In genomic region chr14:55500708-55501107, GRCh38 we compare ENCODE assay signal across 24 cellular contexts.
A peak's percentile ranks its signal among the peaks of the same experiment; 100 is the strongest.
DNase-seq lines count a peak whose midpoint lies in the region; ATAC-seq and TF ChIP-seq lines count a peak whose summit lies in the region.
"Had no signal": no experiment of that assay in that cellular context is flagged by ENCODE, and none has a peak within 500 bp of the region (broad histone marks: within the 10 kb centered on the region; RNA-seq: fewer than 3 reads in every experiment).

No MANE protein-coding gene starts in this region.

- H2BK5ac ChIP-seq in mesendoderm (ENCODE audit: low read length): no peak overlapping the region

- no peak for TF ChIP-seq RAD21 in Ishikawa (IDR thresholded peaks at IDR 0.05; ENCODE audit: low read depth)

- H3K27ac ChIP-seq in 22Rv1 (peak overlapping the region; percentile 79), mesendoderm (ENCODE audit: low read depth, low read length) (no peak overlapping the region), tibial nerve (no peak overlapping the region), gastroesophageal sphincter (no peak overlapping the region)
- H3K27ac ChIP-seq: BLaER1 treated with 17β-estradiol and CSF1 and Interleukin-3, amounts not matched to agents 10 nM and 100 nM; HL-60; SJCRH30 had no signal

- no peak overlapping the region for H4K8ac ChIP-seq in mesendoderm (ENCODE audit: low read depth, low read length)

- H3K27me3 ChIP-seq in mesendoderm (ENCODE audit: insufficient read depth, low read length, poor library complexity) (no peaks in the 10 kb centered on the region), tibial nerve (no peaks in the 10 kb centered on the region), gastroesophageal sphincter (no peaks in the 10 kb centered on the region)
- H3K27me3 ChIP-seq: BLaER1 treated with 17β-estradiol and CSF1 and Interleukin-3, amounts not matched to agents 10 nM and 100 nM; SJCRH30 had no signal

- H3K9me3 Mint-ChIP-seq in WTC11: peaks cover 14% of the 10 kb centered on the region
- H3K9me3 Mint-ChIP-seq: CD4-positive, alpha-beta T cell had no signal

- no peak overlapping the region for H3K4me2 ChIP-seq in mesendoderm (ENCODE audit: low read length)
- H3K4me2 ChIP-seq: BLaER1 treated with 17β-estradiol and CSF1 and Interleukin-3, amounts not matched to agents 10 nM and 100 nM had no signal

- TF ChIP-seq CTCF in 22Rv1 (IDR thresholded peaks at IDR 0.05) (no peak), WTC11 (IDR thresholded peaks at IDR 0.05) (no peak), tibial nerve (IDR thresholded peaks at IDR 0.05) (no peak), gastroesophageal sphincter (IDR thresholded peaks at IDR 0.05) (no peak)

- CTCF ChIA-PET in WTC11 (lab: Charles Lee): interaction anchor here (0.9 kb wide), 1 partner anchor 54 kb away, joined by 5 read pairs; no protein-coding TSS in a partner anchor

- H3K27ac Mint-ChIP-seq in WTC11: peak overlapping the region; percentile 63
- H3K27ac Mint-ChIP-seq: CD4-positive, alpha-beta T cell had no signal

- H3K4me3 ChIP-seq in mesendoderm (ENCODE audit: low read length) (no peak overlapping the region), tibial nerve (no peak overlapping the region), gastroesophageal sphincter (no peak overlapping the region)
- H3K4me3 ChIP-seq: BLaER1 treated with 17β-estradiol and CSF1 and Interleukin-3, amounts not matched to agents 10 nM and 100 nM; GM12878; MG63; SJCRH30 had no signal

- POLR2A ChIA-PET in WTC11 (lab: Charles Lee): no interaction called here

- H3K36me3 Mint-ChIP-seq in WTC11: peaks cover 6% of the 10 kb centered on the region

- DNase-seq in WTC11 (ENCODE audit: low spot score): no peak
- DNase-seq in mesendoderm: peak; percentile 8
- no peak for DNase-seq in effector CD8-positive, alpha-beta T cell (lab: John Stamatoyannopoulos, UW)
- DNase-seq in tibial nerve (ENCODE audit: low spot score in 2 of 2): no peak
- DNase-seq: AML-193; CD4-positive, alpha-beta T cell; GOT3; KBM-7; MG63; NCI-H1105 treated with DMSO at 0.1 percent for 48 hours; NCI-H2171; NCI-H226; NCI-H510A; OCI-M1; SJCRH30 had no signal

- peaks cover 26% of the 10 kb centered on the region for H3K4me1 Mint-ChIP-seq in WTC11

- H3K4ac ChIP-seq in mesendoderm (ENCODE audit: low read depth, low read length): no peak overlapping the region

- ATAC-seq in WTC11 (peak; percentile 14; the same call in 1 of the 2 replicates), gastroesophageal sphincter (no peak), GM21390 (IDR thresholded peaks at IDR 0.05; ENCODE audit: unreplicated experiment) (no peak)
- ATAC-seq: GM12878, Right ventricle myocardium inferior, SK-N-SH treated with all-trans-retinoic acid at 6 μM for 48 hours had no signal

- no peaks in the 10 kb centered on the region for H3K79me1 ChIP-seq in mesendoderm (ENCODE audit: low read length)

- H3K36me3 ChIP-seq in mesendoderm (ENCODE audit: control insufficient read depth, insufficient read depth, low read length): no peaks in the 10 kb centered on the region
- H3K36me3 ChIP-seq in tibial nerve: no peaks in the 10 kb centered on the region
- no peaks in the 10 kb centered on the region for H3K36me3 ChIP-seq in gastroesophageal sphincter
- H3K36me3 ChIP-seq: BLaER1 treated with 17β-estradiol and CSF1 and Interleukin-3, amounts not matched to agents 10 nM and 100 nM; MG63; SJCRH30 had no signal

- H3K79me2 ChIP-seq in mesendoderm (ENCODE audit: control insufficient read depth, insufficient read depth, low read length): no peaks in the 10 kb centered on the region

- H2BK15ac ChIP-seq in mesendoderm (replicated peaks; ENCODE audit: low read depth): no peak overlapping the region

- no peaks in the 10 kb centered on the region for H3K27me3 Mint-ChIP-seq in WTC11 (ENCODE audit: low read depth)

- H2BK120ac ChIP-seq in mesendoderm (ENCODE audit: low read depth, low read length): no peak overlapping the region

- H2AK5ac ChIP-seq in mesendoderm (ENCODE audit: low read length): no peak overlapping the region

- no peak overlapping the region for H3K9ac ChIP-seq in mesendoderm (ENCODE audit: low read length)
- H3K9ac ChIP-seq: BLaER1 treated with 17β-estradiol and CSF1 and Interleukin-3, amounts not matched to agents 10 nM and 100 nM had no signal

- H3K9me3 ChIP-seq in tibial nerve (no peaks in the 10 kb centered on the region), gastroesophageal sphincter (no peaks in the 10 kb centered on the region)
- H3K9me3 ChIP-seq: BLaER1 treated with 17β-estradiol and CSF1 and Interleukin-3, amounts not matched to agents 10 nM and 100 nM; MG63; SJCRH30 had no signal

- no peak overlapping the region for H3K18ac ChIP-seq in mesendoderm (ENCODE audit: low read length)

- no peak overlapping the region for H3K4me3 Mint-ChIP-seq in WTC11
- H3K4me3 Mint-ChIP-seq: CD4-positive, alpha-beta T cell had no signal

- no peak overlapping the region for H3K56ac ChIP-seq in mesendoderm (ENCODE audit: low read length)

- H4K5ac ChIP-seq in mesendoderm (ENCODE audit: low read length): no peak overlapping the region

- TF ChIP-seq POLR2A in tibial nerve (IDR thresholded peaks at IDR 0.05) (no peak), gastroesophageal sphincter (IDR thresholded peaks at IDR 0.05) (no peak)

- TF ChIP-seq EP300 in Ishikawa (IDR thresholded peaks at IDR 0.05; ENCODE audit: borderline replicate concordance) (no peak), tibial nerve (IDR thresholded peaks at IDR 0.05) (no peak), gastroesophageal sphincter (IDR thresholded peaks at IDR 0.05) (no peak)

- no CpG with 5 or more reads among the region's 3 CpGs for WGBS in mesendoderm (ENCODE audit: extremely low coverage, insufficient coverage, low lambda C conversion rate)
- 90 to 97% methylated on average over 3 of the region's 3 CpGs for WGBS in tibial nerve, 2 donors
- WGBS in gastroesophageal sphincter (ENCODE audit: low coverage in 1 of 2), 2 donors: 88% methylated on average over 3 of the region's 3 CpGs; no CpG with 5 or more reads in 1 of the 2 donors

- no peak overlapping the region for H3K23ac ChIP-seq in mesendoderm (ENCODE audit: low read length)

- H3K4me1 ChIP-seq in mesendoderm (ENCODE audit: control insufficient read depth, low read depth, low read length): no peaks in the 10 kb centered on the region
- no peaks in the 10 kb centered on the region for H3K4me1 ChIP-seq in tibial nerve
- H3K4me1 ChIP-seq in gastroesophageal sphincter: no peaks in the 10 kb centered on the region
- H3K4me1 ChIP-seq: SJCRH30 had no signal

TF ChIP-seq in Ishikawa, 13 proteins besides CTCF, POLR2A, EP300 and RAD21:
- TF ChIP-seq USF1 (IDR thresholded peaks at IDR 0.05): 0 out of 2 replicates have a peak, but pooled peaks have one; percentile 0
- no peak for TF ChIP-seq TEAD4 (IDR thresholded peaks at IDR 0.05)

TF ChIP-seq in WTC11, 78 proteins besides CTCF, POLR2A, EP300 and RAD21:
- no peak for TF ChIP-seq ATF3 (CRISPR knock-in tag; conservative IDR thresholded peaks at IDR 0.05)
- TF ChIP-seq, protein P1, sequence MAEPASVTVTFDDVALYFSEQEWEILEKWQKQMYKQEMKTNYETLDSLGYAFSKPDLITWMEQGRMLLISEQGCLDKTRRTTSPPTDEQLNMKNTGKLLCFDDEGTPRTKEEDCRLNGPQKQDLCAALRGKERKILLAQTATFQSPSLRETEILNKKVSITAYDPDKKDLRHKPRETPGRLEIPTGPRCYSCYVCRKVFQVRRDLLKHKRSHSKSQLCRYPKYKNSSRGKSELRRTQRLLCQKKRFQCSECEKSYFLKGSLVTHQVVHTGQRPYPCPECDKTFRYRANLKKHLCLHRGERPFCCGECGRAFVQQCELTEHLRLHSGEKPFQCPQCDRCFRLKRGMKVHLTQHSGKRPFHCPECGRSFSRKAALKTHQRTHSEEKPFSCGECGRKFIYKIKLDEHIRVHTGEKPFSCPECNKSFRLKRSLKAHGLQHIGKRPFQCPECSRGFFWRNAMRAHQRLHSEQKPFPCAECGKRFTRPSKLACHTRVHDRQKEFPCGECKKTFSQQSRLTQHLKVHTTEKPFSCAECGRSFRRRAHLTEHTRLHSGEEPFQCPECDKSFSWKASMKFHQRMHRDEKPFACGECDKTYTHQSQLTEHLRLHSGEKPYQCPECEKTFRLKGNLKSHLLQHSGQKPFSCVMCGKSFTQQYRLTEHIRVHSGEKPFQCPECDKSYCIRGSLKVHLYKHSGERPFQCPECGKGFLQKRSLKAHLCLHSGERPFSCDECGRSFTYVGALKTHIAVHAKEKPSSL (CRISPR knock-in tag; conservative IDR thresholded peaks at IDR 0.05): no peak
